Comparison of ENCODE assay signal across 1 cellular context in the genomic region with DNA sequence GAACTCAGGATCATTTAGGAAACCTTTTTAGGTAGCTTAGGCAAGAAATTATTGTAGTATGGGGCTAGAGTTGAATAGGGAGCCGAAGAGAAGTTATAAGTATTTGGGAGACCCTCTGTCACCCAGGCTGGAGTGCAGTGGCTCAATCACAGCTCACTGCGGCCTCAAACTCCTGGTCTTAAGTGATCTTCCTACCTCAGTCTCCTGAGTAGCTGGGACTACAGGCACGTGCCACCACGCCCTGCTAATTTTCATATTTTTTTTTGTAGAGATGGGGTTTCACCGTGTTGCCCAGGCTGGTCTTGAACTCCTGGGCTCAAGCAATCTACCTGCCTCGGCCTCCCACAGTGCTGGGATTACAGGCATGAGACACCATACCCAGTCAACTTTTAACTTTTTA.
A peak's percentile ranks its signal among the peaks of the same experiment; 100 is the strongest.
TF ChIP-seq lines count a peak whose summit lies in the region.

No MANE protein-coding gene starts in this region.

TF ChIP-seq in GM12878, 131 proteins besides CTCF, POLR2A, EP300 and RAD21:
- TF ChIP-seq BHLHE40 (IDR thresholded peaks at IDR 0.05; ENCODE audit: borderline replicate concordance in 1 of 2, low read depth in 2 of 2, low read length in 1 of 2) = peak; percentile 11 to 72; a peak in 1 of 4 replicates
